ENCODE assay signal across 9 cellular contexts in the genomic region with DNA sequence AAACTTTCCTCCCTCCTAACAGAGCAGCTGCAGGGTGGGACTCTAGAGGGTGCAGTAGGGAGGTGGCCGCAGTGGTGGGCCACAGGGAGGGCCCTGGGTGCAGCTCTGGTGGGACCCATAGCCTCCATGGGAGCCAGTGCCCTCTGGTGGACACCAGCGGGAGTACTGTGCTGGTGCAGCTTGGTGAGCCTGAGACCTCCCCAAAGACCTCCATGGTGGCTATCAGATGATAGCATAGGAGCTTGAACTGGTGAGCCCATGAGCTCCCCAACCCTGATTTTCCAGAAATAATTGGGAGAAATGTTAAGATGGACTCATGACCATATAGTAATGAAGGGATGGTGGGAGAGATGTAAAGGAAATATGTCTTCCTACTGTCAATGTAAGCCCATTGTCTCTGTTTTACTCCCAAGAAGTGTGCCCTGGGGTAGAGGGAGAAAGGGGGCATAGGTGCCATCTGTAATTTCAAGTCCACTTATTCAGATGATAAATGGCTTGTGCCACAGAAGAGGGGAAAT.
DNase-seq lines count a peak whose midpoint lies in the region; ATAC-seq and TF ChIP-seq lines count a peak whose summit lies in the region.
"Had no signal": no experiment of that assay in that cellular context is flagged by ENCODE, and none has a peak within 500 bp of the region (broad histone marks: within the 10 kb centered on the region; RNA-seq: fewer than 3 reads in every experiment).

No MANE protein-coding gene starts in this region.

- H4K20me1 ChIP-seq in hepatocyte (ENCODE audit: insufficient read depth, poor library complexity, severe bottlenecking) = no peaks in the 10 kb centered on the region

- H3K36me3 ChIP-seq in hepatocyte (replicated peaks; ENCODE audit: insufficient read depth, low read depth) = no peaks in the 10 kb centered on the region

- no peak overlapping the region for H3K4me2 ChIP-seq in hepatocyte

- peak; percentile 12 for DNase-seq in DMS53 treated with DMSO at 0.1 percent for 48 hours (lab: John Stamatoyannopoulos, UW; ENCODE audit: unreplicated experiment)
- DNase-seq in activated CD4-positive, alpha-beta T cell treated with anti-CD3 and anti-CD28 coated beads, Interleukin-2, amount 50 U/mL, for 1 hour = peak; percentile 9
- DNase-seq in hepatocyte (ENCODE audit: low spot score) = no peak
- DNase-seq in SHP77 treated with DMSO at 0.1 percent for 48 hours (lab: John Stamatoyannopoulos, UW) = no peak
- DNase-seq in superior temporal gyrus (ENCODE audit: extremely low spot score) = no peak
- DNase-seq in SW 1271 (lab: John Stamatoyannopoulos, UW) = no peak

- no peaks in the 10 kb centered on the region for H3K9me3 ChIP-seq in hepatocyte (ENCODE audit: low read depth)

- H2AFZ ChIP-seq in hepatocyte = no peak overlapping the region

- 84% methylated on average over 2 of the region's 2 CpGs for whole genome bisulfite sequencing in hepatocyte (ENCODE audit: low lambda C conversion rate, missing lambda C conversion rate)

- ATAC-seq in GM19372 (IDR thresholded peaks at IDR 0.05; ENCODE audit: low read depth, unreplicated experiment) (peak; percentile 80), HG03520 (IDR thresholded peaks at IDR 0.05; ENCODE audit: unreplicated experiment) (peak; percentile 85)
- ATAC-seq: left colon had no signal

- peak; percentile 23 for TF ChIP-seq CTCF in hepatocyte (IDR thresholded peaks at IDR 0.05; ENCODE audit: poor library complexity)

- no peak overlapping the region for H3K27ac ChIP-seq in hepatocyte

- H3K9me2 ChIP-seq in hepatocyte (replicated peaks; ENCODE audit: insufficient read depth) = no peaks in the 10 kb centered on the region

- H3K4me1 ChIP-seq in hepatocyte (ENCODE audit: insufficient read depth) = no peaks in the 10 kb centered on the region

- H3K79me2 ChIP-seq in hepatocyte = no peaks in the 10 kb centered on the region

- H3K27me3 ChIP-seq in hepatocyte = no peaks in the 10 kb centered on the region

- H3K4me3 ChIP-seq in hepatocyte = no peak overlapping the region

Comparison
In these comparisons a context has a peak if more than half of its experiments do, and no peak if none do; other contexts are left out.
1. DNase-seq: peak in DMS53 treated with DMSO at 0.1 percent for 48 hours (single experiment) and activated CD4-positive, alpha-beta T cell treated with anti-CD3 and anti-CD28 coated beads, Interleukin-2, amount 50 U/mL, for 1 hour (single experiment); none in hepatocyte (single experiment), SHP77 treated with DMSO at 0.1 percent for 48 hours (single experiment), superior temporal gyrus (single experiment) and SW 1271 (0 of 2).